In the genomic region with DNA sequence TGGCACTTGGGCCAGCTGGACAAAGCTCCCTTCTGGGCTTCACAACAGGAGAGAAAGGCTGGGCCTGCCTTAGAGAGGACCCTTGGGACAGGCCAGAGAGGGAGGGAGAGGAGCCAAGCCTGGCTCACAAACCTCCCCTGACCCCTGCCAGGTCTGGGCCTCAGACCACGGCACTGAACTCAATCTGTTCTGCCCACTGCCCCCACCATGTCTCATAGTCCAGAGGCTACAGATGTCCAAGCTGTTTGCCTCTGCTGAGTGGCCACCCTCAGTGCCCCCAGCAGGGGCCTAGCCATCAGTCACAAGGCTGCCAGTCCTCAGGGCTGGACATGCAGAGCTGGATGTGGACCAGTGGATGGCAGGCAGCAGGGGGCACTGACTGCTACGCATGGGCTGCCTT, we compare ENCODE assay signal across 1 cellular context.
TF ChIP-seq lines count a peak whose summit lies in the region.

No MANE protein-coding gene starts in this region.

TF ChIP-seq in HCT116, 20 proteins besides CTCF, POLR2A, EP300 and RAD21 (continued from another document):
- TF ChIP-seq, protein P1, sequence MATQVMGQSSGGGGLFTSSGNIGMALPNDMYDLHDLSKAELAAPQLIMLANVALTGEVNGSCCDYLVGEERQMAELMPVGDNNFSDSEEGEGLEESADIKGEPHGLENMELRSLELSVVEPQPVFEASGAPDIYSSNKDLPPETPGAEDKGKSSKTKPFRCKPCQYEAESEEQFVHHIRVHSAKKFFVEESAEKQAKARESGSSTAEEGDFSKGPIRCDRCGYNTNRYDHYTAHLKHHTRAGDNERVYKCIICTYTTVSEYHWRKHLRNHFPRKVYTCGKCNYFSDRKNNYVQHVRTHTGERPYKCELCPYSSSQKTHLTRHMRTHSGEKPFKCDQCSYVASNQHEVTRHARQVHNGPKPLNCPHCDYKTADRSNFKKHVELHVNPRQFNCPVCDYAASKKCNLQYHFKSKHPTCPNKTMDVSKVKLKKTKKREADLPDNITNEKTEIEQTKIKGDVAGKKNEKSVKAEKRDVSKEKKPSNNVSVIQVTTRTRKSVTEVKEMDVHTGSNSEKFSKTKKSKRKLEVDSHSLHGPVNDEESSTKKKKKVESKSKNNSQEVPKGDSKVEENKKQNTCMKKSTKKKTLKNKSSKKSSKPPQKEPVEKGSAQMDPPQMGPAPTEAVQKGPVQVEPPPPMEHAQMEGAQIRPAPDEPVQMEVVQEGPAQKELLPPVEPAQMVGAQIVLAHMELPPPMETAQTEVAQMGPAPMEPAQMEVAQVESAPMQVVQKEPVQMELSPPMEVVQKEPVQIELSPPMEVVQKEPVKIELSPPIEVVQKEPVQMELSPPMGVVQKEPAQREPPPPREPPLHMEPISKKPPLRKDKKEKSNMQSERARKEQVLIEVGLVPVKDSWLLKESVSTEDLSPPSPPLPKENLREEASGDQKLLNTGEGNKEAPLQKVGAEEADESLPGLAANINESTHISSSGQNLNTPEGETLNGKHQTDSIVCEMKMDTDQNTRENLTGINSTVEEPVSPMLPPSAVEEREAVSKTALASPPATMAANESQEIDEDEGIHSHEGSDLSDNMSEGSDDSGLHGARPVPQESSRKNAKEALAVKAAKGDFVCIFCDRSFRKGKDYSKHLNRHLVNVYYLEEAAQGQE (IDR thresholded peaks at IDR 0.05; ENCODE audit: low read depth) = no peak
- no peak for TF ChIP-seq FOSL1 (IDR thresholded peaks at IDR 0.05; ENCODE audit: low read depth)
- no peak for TF ChIP-seq ZNF274 (IDR thresholded peaks at IDR 0.05; ENCODE audit: low read depth, low read length)
- TF ChIP-seq, protein P2, sequence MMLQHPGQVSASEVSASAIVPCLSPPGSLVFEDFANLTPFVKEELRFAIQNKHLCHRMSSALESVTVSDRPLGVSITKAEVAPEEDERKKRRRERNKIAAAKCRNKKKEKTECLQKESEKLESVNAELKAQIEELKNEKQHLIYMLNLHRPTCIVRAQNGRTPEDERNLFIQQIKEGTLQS (IDR thresholded peaks at IDR 0.05) = no peak
